Comparison of ENCODE assay signal across 1 cellular context in the genomic region with DNA sequence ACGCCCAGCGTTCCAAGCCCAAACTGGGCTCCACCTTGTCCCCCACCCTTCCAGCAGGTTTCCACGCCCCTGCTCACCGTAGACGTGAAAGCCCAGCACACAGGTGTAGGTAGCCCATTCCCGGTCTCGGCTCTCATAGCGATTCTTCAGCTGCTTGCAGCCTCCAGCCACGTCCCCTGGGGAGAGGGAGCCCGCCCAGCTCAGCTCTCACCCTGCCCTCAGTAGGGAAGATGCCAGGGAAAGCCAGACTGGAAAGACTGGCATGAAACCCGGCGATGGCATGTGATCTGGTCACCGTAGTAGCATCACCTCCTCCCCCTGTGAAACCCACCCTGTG.
TF ChIP-seq lines count a peak whose summit lies in the region.

No MANE protein-coding gene starts in this region.

TF ChIP-seq in HepG2, 621 proteins besides CTCF, POLR2A, EP300 and RAD21:
- TF ChIP-seq KLF9 (CRISPR knock-in tag; IDR thresholded peaks at IDR 0.05; ENCODE audit: low read depth) (no peak), ZZZ3 (CRISPR knock-in tag; IDR thresholded peaks at IDR 0.05; ENCODE audit: borderline replicate concordance) (no peak), KMT2A (CRISPR knock-in tag; IDR thresholded peaks at IDR 0.05) (no peak), LCORL (IDR thresholded peaks at IDR 0.05) (no peak), LCORL (CRISPR knock-in tag; IDR thresholded peaks at IDR 0.05) (no peak)
